ENCODE assay signal across 19 cellular contexts in the genomic region with DNA sequence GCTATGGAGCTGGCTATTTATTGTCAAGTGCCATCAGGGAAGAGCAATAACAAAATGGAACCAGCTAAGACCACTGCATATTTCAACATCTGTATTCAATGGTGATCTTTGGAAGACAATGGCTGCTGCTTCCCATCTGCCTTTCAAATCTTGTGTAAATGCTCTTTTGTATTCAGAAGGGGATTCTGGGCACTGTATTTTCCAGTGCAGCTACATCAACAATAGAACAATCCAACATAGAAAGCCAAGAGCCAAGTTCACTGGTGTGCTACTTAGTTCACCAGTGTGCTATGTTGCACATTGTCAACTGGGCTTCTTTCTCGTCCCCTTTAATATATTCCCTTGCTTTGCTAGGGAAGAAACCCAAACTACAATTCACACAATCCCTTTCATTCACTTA.
"Had no signal": no experiment of that assay in that cellular context is flagged by ENCODE, and none has a peak within 500 bp of the region (broad histone marks: within the 10 kb centered on the region; RNA-seq: fewer than 3 reads in every experiment).

No MANE protein-coding gene starts in this region.

- H3K4me3 ChIP-seq: esophagus squamous epithelium, gastroesophageal sphincter, pancreas, prostate gland, right lobe of liver, spleen, stomach, suprapubic skin, tibial artery, upper lobe of left lung, uterus had no signal

- DNase-seq: esophagus squamous epithelium; foreskin fibroblast; occipital lobe; pancreas; retina; right lobe of liver; spleen; stimulated activated CD4-positive, alpha-beta T cell treated with anti-CD3 and anti-CD28 coated beads, Interleukin-15, amount 100 ng/mL, for 24 hours; stimulated activated CD4-positive, alpha-beta T cell treated with anti-CD3 and anti-CD28 coated beads, Interleukin-1b, Interleukin-23, amount 100 ng/mL, for 48 hours; stimulated activated naive CD4-positive, alpha-beta T cell; stomach; tibial artery; upper lobe of left lung; uterus had no signal

- H3K27ac ChIP-seq: esophagus squamous epithelium, gastroesophageal sphincter, pancreas, prostate gland, right lobe of liver, spleen, stomach, suprapubic skin, tibial artery, upper lobe of left lung, uterus had no signal

- H3K27me3 ChIP-seq: esophagus squamous epithelium, gastroesophageal sphincter, pancreas, right lobe of liver, spleen, stomach, suprapubic skin, tibial artery, upper lobe of left lung, uterus had no signal

- FAIRE-seq: colon, pancreas had no signal

- H3K4me1 ChIP-seq: esophagus squamous epithelium, gastroesophageal sphincter, pancreas, prostate gland, right lobe of liver, spleen, stomach, suprapubic skin, tibial artery, upper lobe of left lung, uterus had no signal

- ATAC-seq: gastroesophageal sphincter; natural killer cell treated with Interleukin-12 subunit alpha and Interleukin-12 subunit beta and Interleukin-15 and Interleukin-18, amount 100 ng/mL, for 72 hours; pancreas; right lobe of liver had no signal

- H3K9me3 ChIP-seq: esophagus squamous epithelium, gastroesophageal sphincter, pancreas, prostate gland, right lobe of liver, stomach, suprapubic skin, tibial artery, upper lobe of left lung, uterus had no signal

- H3K36me3 ChIP-seq: esophagus squamous epithelium, gastroesophageal sphincter, pancreas, prostate gland, right lobe of liver, spleen, stomach, suprapubic skin, tibial artery, upper lobe of left lung, uterus had no signal
